In the genomic region with DNA sequence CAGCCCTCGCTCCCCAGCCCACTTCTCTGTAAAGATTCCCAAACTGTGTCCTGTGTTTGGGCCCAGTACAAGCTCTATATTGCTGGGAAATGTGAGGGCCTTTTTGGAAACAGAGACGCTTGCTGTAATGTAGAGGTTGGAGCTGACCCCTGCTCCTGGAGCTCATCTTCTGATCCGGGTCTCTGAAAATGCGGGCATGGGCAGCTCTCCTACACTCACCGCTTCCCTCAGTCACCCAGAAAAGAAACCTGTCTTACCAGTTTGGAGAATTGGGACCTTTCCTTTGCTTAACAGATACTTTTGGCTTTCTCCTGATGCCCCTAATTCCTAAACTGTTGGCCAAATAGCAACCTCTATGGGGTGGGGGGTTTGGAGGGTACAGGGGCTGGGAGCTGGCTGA, we compare ENCODE assay signal across 1 cellular context.
TF ChIP-seq lines count a peak whose summit lies in the region.

No MANE protein-coding gene starts in this region.

TF ChIP-seq in H1, 55 proteins besides CTCF, POLR2A, EP300 and RAD21:
- no peak for TF ChIP-seq SP2 (IDR thresholded peaks at IDR 0.05; ENCODE audit: low read length)
- TF ChIP-seq SRF (IDR thresholded peaks at IDR 0.05; ENCODE audit: low read depth, low read length): no peak
- TF ChIP-seq TEAD4 (IDR thresholded peaks at IDR 0.05; ENCODE audit: low read depth, low read length): no peak
- TF ChIP-seq NANOG (IDR thresholded peaks at IDR 0.05; ENCODE audit: insufficient read depth, low read depth, low read length, poor library complexity, severe bottlenecking): no peak
- TF ChIP-seq CREB1 (IDR thresholded peaks at IDR 0.05): no peak
- no peak for TF ChIP-seq RBBP5 (IDR thresholded peaks at IDR 0.05; ENCODE audit: borderline replicate concordance, low read depth, low read length)
- TF ChIP-seq HDAC2 (IDR thresholded peaks at IDR 0.05; ENCODE audit: borderline replicate concordance in 1 of 2, low read depth in 2 of 2, low read length in 2 of 2): no peak
- no peak for TF ChIP-seq BRCA1 (IDR thresholded peaks at IDR 0.05; ENCODE audit: low read depth, low read length)
- TF ChIP-seq CBX5 (IDR thresholded peaks at IDR 0.05; ENCODE audit: low read depth, low read length): no peak
- no peak for TF ChIP-seq ASH2L (IDR thresholded peaks at IDR 0.05; ENCODE audit: low read length)
- TF ChIP-seq, protein P1, sequence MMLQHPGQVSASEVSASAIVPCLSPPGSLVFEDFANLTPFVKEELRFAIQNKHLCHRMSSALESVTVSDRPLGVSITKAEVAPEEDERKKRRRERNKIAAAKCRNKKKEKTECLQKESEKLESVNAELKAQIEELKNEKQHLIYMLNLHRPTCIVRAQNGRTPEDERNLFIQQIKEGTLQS (IDR thresholded peaks at IDR 0.05; ENCODE audit: insufficient read depth, low read depth, low read length): no peak
